1 cellular context compared by ENCODE assay signal in genomic region chr15:75112848-75113492, GRCh38.
TF ChIP-seq lines count a peak whose summit lies in the region.

No MANE protein-coding gene starts in this region.

TF ChIP-seq in GM12878, 131 proteins besides CTCF, POLR2A, EP300 and RAD21 (continued from another document and continues in another):
- TF ChIP-seq, protein P1, sequence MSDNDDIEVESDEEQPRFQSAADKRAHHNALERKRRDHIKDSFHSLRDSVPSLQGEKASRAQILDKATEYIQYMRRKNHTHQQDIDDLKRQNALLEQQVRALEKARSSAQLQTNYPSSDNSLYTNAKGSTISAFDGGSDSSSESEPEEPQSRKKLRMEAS (IDR thresholded peaks at IDR 0.05; ENCODE audit: low read depth, low read length): no peak
- TF ChIP-seq REST (IDR thresholded peaks at IDR 0.05; ENCODE audit: low read depth, low read length) (no peak), RAD51 (IDR thresholded peaks at IDR 0.05) (peak; percentile 17; the same call in 1 of the 2 replicates), IKZF1 (conservative IDR thresholded peaks at IDR 0.05) (peak; percentile 96), RFX5 (IDR thresholded peaks at IDR 0.05; ENCODE audit: low read depth, low read length) (no peak), ZNF592 (IDR thresholded peaks at IDR 0.05) (peak; percentile 29; the same call in 1 of the 2 replicates), ATF2 (IDR thresholded peaks at IDR 0.05; ENCODE audit: low read length) (peak; percentile 92), YY1 (IDR thresholded peaks at IDR 0.05; ENCODE audit: low read depth, low read length) (peak; percentile 24; the same call in 1 of the 2 replicates), BACH1 (IDR thresholded peaks at IDR 0.05; ENCODE audit: borderline replicate concordance) (peak; percentile 84; the same call in 1 of the 2 replicates), HDAC6 (IDR thresholded peaks at IDR 0.05; ENCODE audit: unreplicated experiment) (no peak), MTA2 (IDR thresholded peaks at IDR 0.05; ENCODE audit: low read depth) (peak; percentile 99), FOS (IDR thresholded peaks at IDR 0.05; ENCODE audit: borderline replicate concordance, extremely low read depth, insufficient read length) (no peak), IRF4 (IDR thresholded peaks at IDR 0.05; ENCODE audit: low read depth, low read length) (peak; percentile 95), PAX8 (IDR thresholded peaks at IDR 0.05) (no peak), CUX1 (IDR thresholded peaks at IDR 0.05; ENCODE audit: insufficient replicate concordance, low read depth, low read length) (peak; percentile 96), NFIC (IDR thresholded peaks at IDR 0.05; ENCODE audit: low read depth, low read length) (peak; percentile 96), ASH2L (IDR thresholded peaks at IDR 0.05; ENCODE audit: borderline replicate concordance, low read depth) (no peak), ATF3 (IDR thresholded peaks at IDR 0.05; ENCODE audit: borderline replicate concordance, extremely low read depth, low read depth, low read length) (no peak), YBX1 (IDR thresholded peaks at IDR 0.05) (peak; percentile 45; the same call in 1 of the 2 replicates), TBL1XR1 (IDR thresholded peaks at IDR 0.05; ENCODE audit: low read depth, low read length) (peak; percentile 96), USF1 (IDR thresholded peaks at IDR 0.05; ENCODE audit: borderline replicate concordance, extremely low read length, insufficient read depth, low read depth, low read length) (no peak), CREB1 (IDR thresholded peaks at IDR 0.05; ENCODE audit: low read depth) (peak; percentile 40; the same call in 1 of the 2 replicates), PML (IDR thresholded peaks at IDR 0.05; ENCODE audit: low read length) (peak; percentile 67; the same call in 1 of the 2 replicates), RELA (IDR thresholded peaks at IDR 0.05; ENCODE audit: borderline replicate concordance, partially characterized antibody) (no peak), STAT3 (IDR thresholded peaks at IDR 0.05; ENCODE audit: low read depth, low read length) (0 out of 2 replicates have a peak, but pooled peaks have one; percentile 35), EZH2 (IDR thresholded peaks at IDR 0.05; ENCODE audit: borderline replicate concordance, control insufficient read depth, low read depth, low read length) (no peak)
- TF ChIP-seq, protein P2, sequence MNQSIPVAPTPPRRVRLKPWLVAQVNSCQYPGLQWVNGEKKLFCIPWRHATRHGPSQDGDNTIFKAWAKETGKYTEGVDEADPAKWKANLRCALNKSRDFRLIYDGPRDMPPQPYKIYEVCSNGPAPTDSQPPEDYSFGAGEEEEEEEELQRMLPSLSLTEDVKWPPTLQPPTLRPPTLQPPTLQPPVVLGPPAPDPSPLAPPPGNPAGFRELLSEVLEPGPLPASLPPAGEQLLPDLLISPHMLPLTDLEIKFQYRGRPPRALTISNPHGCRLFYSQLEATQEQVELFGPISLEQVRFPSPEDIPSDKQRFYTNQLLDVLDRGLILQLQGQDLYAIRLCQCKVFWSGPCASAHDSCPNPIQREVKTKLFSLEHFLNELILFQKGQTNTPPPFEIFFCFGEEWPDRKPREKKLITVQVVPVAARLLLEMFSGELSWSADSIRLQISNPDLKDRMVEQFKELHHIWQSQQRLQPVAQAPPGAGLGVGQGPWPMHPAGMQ (IDR thresholded peaks at IDR 0.05; ENCODE audit: borderline replicate concordance): no peak; the same call in 1 of the 2 replicates
- TF ChIP-seq, protein P3, sequence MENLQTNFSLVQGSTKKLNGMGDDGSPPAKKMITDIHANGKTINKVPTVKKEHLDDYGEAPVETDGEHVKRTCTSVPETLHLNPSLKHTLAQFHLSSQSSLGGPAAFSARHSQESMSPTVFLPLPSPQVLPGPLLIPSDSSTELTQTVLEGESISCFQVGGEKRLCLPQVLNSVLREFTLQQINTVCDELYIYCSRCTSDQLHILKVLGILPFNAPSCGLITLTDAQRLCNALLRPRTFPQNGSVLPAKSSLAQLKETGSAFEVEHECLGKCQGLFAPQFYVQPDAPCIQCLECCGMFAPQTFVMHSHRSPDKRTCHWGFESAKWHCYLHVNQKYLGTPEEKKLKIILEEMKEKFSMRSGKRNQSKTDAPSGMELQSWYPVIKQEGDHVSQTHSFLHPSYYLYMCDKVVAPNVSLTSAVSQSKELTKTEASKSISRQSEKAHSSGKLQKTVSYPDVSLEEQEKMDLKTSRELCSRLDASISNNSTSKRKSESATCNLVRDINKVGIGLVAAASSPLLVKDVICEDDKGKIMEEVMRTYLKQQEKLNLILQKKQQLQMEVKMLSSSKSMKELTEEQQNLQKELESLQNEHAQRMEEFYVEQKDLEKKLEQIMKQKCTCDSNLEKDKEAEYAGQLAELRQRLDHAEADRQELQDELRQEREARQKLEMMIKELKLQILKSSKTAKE (IDR thresholded peaks at IDR 0.05; ENCODE audit: low read depth, poor library complexity, severe bottlenecking): peak; percentile 97
- TF ChIP-seq, protein P4, sequence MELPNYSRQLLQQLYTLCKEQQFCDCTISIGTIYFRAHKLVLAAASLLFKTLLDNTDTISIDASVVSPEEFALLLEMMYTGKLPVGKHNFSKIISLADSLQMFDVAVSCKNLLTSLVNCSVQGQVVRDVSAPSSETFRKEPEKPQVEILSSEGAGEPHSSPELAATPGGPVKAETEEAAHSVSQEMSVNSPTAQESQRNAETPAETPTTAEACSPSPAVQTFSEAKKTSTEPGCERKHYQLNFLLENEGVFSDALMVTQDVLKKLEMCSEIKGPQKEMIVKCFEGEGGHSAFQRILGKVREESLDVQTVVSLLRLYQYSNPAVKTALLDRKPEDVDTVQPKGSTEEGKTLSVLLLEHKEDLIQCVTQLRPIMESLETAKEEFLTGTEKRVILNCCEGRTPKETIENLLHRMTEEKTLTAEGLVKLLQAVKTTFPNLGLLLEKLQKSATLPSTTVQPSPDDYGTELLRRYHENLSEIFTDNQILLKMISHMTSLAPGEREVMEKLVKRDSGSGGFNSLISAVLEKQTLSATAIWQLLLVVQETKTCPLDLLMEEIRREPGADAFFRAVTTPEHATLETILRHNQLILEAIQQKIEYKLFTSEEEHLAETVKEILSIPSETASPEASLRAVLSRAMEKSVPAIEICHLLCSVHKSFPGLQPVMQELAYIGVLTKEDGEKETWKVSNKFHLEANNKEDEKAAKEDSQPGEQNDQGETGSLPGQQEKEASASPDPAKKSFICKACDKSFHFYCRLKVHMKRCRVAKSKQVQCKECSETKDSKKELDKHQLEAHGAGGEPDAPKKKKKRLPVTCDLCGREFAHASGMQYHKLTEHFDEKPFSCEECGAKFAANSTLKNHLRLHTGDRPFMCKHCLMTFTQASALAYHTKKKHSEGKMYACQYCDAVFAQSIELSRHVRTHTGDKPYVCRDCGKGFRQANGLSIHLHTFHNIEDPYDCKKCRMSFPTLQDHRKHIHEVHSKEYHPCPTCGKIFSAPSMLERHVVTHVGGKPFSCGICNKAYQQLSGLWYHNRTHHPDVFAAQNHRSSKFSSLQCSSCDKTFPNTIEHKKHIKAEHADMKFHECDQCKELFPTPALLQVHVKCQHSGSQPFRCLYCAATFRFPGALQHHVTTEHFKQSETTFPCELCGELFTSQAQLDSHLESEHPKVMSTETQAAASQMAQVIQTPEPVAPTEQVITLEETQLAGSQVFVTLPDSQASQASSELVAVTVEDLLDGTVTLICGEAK (IDR thresholded peaks at IDR 0.05; ENCODE audit: borderline replicate concordance): peak; percentile 59; the same call in 1 of the 2 replicates
